In genomic region chr19:34118879-34119748, GRCh38 we compare ENCODE assay signal across 2 cellular contexts.
TF ChIP-seq lines count a peak whose summit lies in the region.

No MANE protein-coding gene starts in this region.

TF ChIP-seq in HEK293, 187 proteins besides CTCF, POLR2A, EP300 and RAD21:
- TF ChIP-seq WT1 (tag by site-specific recombination; IDR thresholded peaks at IDR 0.05) (peak; percentile 21; the same call in 1 of the 2 replicates), ZNF335 (tag by site-specific recombination; conservative IDR thresholded peaks at IDR 0.05) (peak; percentile 40; the same call in 1 of the 2 replicates), HOXD13 (CRISPR knock-in tag; IDR thresholded peaks at IDR 0.05; ENCODE audit: borderline replicate concordance) (no peak), ZNF449 (tag by site-specific recombination; IDR thresholded peaks at IDR 0.05) (no peak), PRDM1 (tag by site-specific recombination; IDR thresholded peaks at IDR 0.05) (peak; percentile 91), ZBTB48 (tag by site-specific recombination; IDR thresholded peaks at IDR 0.05) (peak; percentile 99), ATF2 (tag by site-specific recombination; IDR thresholded peaks at IDR 0.05; ENCODE audit: low read depth) (peak; percentile 80), SP7 (tag by site-specific recombination; IDR thresholded peaks at IDR 0.05) (peak; percentile 47; the same call in 1 of the 2 replicates)

TF ChIP-seq in H1, 55 proteins besides CTCF, POLR2A, EP300 and RAD21:
- TF ChIP-seq USF2 (IDR thresholded peaks at IDR 0.05; ENCODE audit: low read length) (no peak), POLR2AphosphoS5 (IDR thresholded peaks at IDR 0.05; ENCODE audit: low read depth, low read length) (no peak), NANOG (IDR thresholded peaks at IDR 0.05; ENCODE audit: insufficient read depth, low read depth, low read length, poor library complexity, severe bottlenecking) (no peak), KDM4A (IDR thresholded peaks at IDR 0.05; ENCODE audit: low read depth, low read length, severe bottlenecking) (no peak), PHF8 (conservative IDR thresholded peaks at IDR 0.05; ENCODE audit: low read depth, low read length) (no peak), RNF2 (IDR thresholded peaks at IDR 0.05; ENCODE audit: borderline replicate concordance, low read depth, low read length, missing control alignments, poor library complexity, severe bottlenecking) (no peak), TAF7 (optimal IDR thresholded peaks at IDR 0.05; ENCODE audit: borderline replicate concordance, low read depth, low read length) (no peak), KDM1A (IDR thresholded peaks at IDR 0.05; ENCODE audit: borderline replicate concordance, low read length) (no peak), CHD1 (IDR thresholded peaks at IDR 0.05; ENCODE audit: low read depth, low read length) (no peak), GTF2F1 (IDR thresholded peaks at IDR 0.05; ENCODE audit: borderline replicate concordance, low read depth, low read length) (no peak), CHD2 (IDR thresholded peaks at IDR 0.05; ENCODE audit: low read length) (no peak), JUN (IDR thresholded peaks at IDR 0.05; ENCODE audit: low read depth, low read length) (no peak), SP2 (IDR thresholded peaks at IDR 0.05; ENCODE audit: low read length) (no peak), RFX5 (IDR thresholded peaks at IDR 0.05; ENCODE audit: borderline replicate concordance, low read depth, low read length) (no peak), EZH2 (IDR thresholded peaks at IDR 0.05; ENCODE audit: low read depth, low read length, severe bottlenecking) (no peak), POU5F1 (IDR thresholded peaks at IDR 0.05; ENCODE audit: low read depth, low read length) (no peak), FOSL1 (IDR thresholded peaks at IDR 0.05; ENCODE audit: insufficient read depth, low read depth, low read length) (no peak), ZNF274 (IDR thresholded peaks at IDR 0.05; ENCODE audit: borderline replicate concordance, extremely low read depth, low read length) (no peak)
